8 cellular contexts compared by ENCODE assay signal in the genomic region with DNA sequence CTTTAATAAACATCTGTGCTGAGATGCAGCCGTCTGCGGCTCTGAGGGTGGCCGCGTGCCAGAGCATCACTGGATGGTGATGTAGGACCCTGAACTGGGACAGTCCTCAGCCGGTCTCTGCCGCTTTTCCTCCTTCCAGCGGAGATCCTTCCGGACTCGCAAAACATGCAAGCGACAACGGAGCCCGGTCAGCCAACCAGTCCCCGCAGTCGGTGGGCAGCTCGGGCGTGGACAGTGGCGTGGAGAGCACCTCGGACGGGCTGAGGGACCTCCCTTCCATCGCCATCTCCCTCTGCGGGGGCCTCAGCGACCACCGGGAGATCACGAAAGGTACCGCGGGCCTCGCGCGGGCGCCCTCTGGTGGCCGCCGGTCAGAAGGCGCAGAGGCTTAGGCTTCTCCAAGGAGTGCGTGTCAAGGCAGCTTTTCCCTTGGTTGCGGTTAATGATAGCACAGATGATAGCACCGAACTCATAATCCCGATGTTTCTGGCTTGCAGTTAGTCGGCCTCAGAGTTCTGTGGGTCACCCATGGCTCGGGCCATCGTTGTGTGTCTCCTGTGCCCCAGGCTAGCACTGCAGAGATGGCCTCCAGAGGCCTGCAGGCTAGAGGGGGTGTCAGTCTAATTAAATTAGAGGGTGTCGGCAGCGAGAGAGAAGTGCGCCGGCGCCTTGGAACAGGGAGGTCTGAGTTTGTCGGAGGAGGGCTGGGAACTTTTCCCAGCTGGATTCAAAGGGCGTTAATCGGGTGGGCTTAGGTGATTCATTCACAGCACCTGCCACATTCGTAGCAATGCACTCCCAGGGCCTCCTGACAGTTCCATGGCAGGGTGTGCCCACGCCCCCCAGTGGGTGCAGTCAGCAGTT. TPM values are rescaled to one million over a fixed set of nuclear protein-coding genes. Genes with fewer than 3 reads are reported as not detected.
DNase-seq lines count a peak whose midpoint lies in the region; ATAC-seq and FAIRE-seq lines count a peak whose summit lies in the region.

No MANE protein-coding gene starts in this region.

- no peaks in the 10 kb centered on the region for H3K9me3 ChIP-seq in CD4-positive, CD25-positive, alpha-beta regulatory T cell (ENCODE audit: control insufficient read depth in 2 of 2, low read length in 2 of 2)

- peaks cover 92% of the 10 kb centered on the region for H3K36me3 ChIP-seq in CD4-positive, CD25-positive, alpha-beta regulatory T cell (ENCODE audit: control insufficient read depth, insufficient read depth, low read length)

- H3K27me3 Mint-ChIP-seq in CD4-positive, CD25-positive, alpha-beta regulatory T cell: no peaks in the 10 kb centered on the region
- no peaks in the 10 kb centered on the region for H3K27me3 Mint-ChIP-seq in activated CD4-positive, alpha-beta T cell treated with anti-CD3 and anti-CD28 coated beads, Interleukin-2, amount 10 ng/mL, durations not matched to agents 24 days and 14 days

- no peak overlapping the region for H3K4me3 ChIP-seq in CD4-positive, CD25-positive, alpha-beta regulatory T cell (ENCODE audit: low read depth, low read length)

- peak overlapping the region in 1 of 3 donors; percentile 48 for H3K27ac Mint-ChIP-seq in CD4-positive, CD25-positive, alpha-beta regulatory T cell
- H3K27ac Mint-ChIP-seq in activated CD4-positive, alpha-beta T cell treated with anti-CD3 and anti-CD28 coated beads, Interleukin-2, amount 10 ng/mL, durations not matched to agents 24 days and 14 days: no peak overlapping the region

- peaks cover 0 to 10% (median 5%) of the 10 kb centered on the region in 4 donors for H3K4me1 Mint-ChIP-seq in CD4-positive, CD25-positive, alpha-beta regulatory T cell
- H3K4me1 Mint-ChIP-seq in activated CD4-positive, alpha-beta T cell treated with anti-CD3 and anti-CD28 coated beads, Interleukin-2, amount 10 ng/mL, durations not matched to agents 24 days and 14 days: peaks cover 4% of the 10 kb centered on the region

- no peaks in the 10 kb centered on the region for H3K9me3 Mint-ChIP-seq in CD4-positive, CD25-positive, alpha-beta regulatory T cell
- no peaks in the 10 kb centered on the region for H3K9me3 Mint-ChIP-seq in activated CD4-positive, alpha-beta T cell treated with anti-CD3 and anti-CD28 coated beads, Interleukin-2, amount 10 ng/mL, durations not matched to agents 24 days and 14 days

- FAIRE-seq in HTR-8/SVneo (lab: Jason Lieb, UNC): no peak

- H3K4me1 ChIP-seq in CD4-positive, CD25-positive, alpha-beta regulatory T cell (ENCODE audit: control insufficient read depth, insufficient read depth, low read length, poor library complexity, severe bottlenecking): no peaks in the 10 kb centered on the region

- peak in 1 of 2 donors; percentile 40 for ATAC-seq in CD4-positive, CD25-positive, alpha-beta regulatory T cell (ENCODE audit: low read depth in 2 of 2)
- ATAC-seq in HG02840 (IDR thresholded peaks at IDR 0.05; ENCODE audit: low FRiP score, unreplicated experiment): no peak

- H3K4me3 Mint-ChIP-seq in CD4-positive, CD25-positive, alpha-beta regulatory T cell: no peak overlapping the region
- H3K4me3 Mint-ChIP-seq in activated CD4-positive, alpha-beta T cell treated with anti-CD3 and anti-CD28 coated beads, Interleukin-2, amount 10 ng/mL, durations not matched to agents 24 days and 14 days: no peak overlapping the region

- H3K36me3 Mint-ChIP-seq in CD4-positive, CD25-positive, alpha-beta regulatory T cell: peaks cover 64% of the 10 kb centered on the region
- H3K36me3 Mint-ChIP-seq in activated CD4-positive, alpha-beta T cell treated with anti-CD3 and anti-CD28 coated beads, Interleukin-2, amount 10 ng/mL, durations not matched to agents 24 days and 14 days (ENCODE audit: low read depth): peaks cover 68% of the 10 kb centered on the region

- peak; percentile 23 to 40 (median 34) for DNase-seq in CD4-positive, CD25-positive, alpha-beta regulatory T cell
- DNase-seq in HTR-8/SVneo (ENCODE audit: insufficient read length, low spot score) (peak; percentile 76), left kidney (ENCODE audit: low read depth, low spot score) (peak; percentile 73), NCI-H146 (lab: John Stamatoyannopoulos, UW) (no peak)
- peak; percentile 85 for DNase-seq in activated CD4-positive, alpha-beta T cell treated with anti-CD3 and anti-CD28 coated beads, Interleukin-2, amount 10 ng/mL, durations not matched to agents 24 days and 14 days
- peak; percentile 46 for DNase-seq in stimulated activated CD4-positive, alpha-beta T cell treated with anti-CD3 and anti-CD28 coated beads, Interleukin-4, amount 100 ng/mL, for 24 hours

- H3K27ac ChIP-seq in CD4-positive, CD25-positive, alpha-beta regulatory T cell (ENCODE audit: insufficient read depth, low read length, poor library complexity, severe bottlenecking): no peak overlapping the region
- H3K27ac ChIP-seq in cingulate gyrus (ENCODE audit: low read depth, low read length): peak overlapping the region; percentile 42

- intact Hi-C loops in activated CD4-positive, alpha-beta T cell treated with anti-CD3 and anti-CD28 coated beads, Interleukin-2, amount 10 ng/mL, durations not matched to agents 24 days and 14 days (cut with micrococcal nuclease): no loop called here

- no peaks in the 10 kb centered on the region for H3K27me3 ChIP-seq in CD4-positive, CD25-positive, alpha-beta regulatory T cell (ENCODE audit: control insufficient read depth, insufficient read depth, low read length)

RNA-seq across cellular contexts. Expression of a gene that starts 38.5 kb away (rescaled TPM):
- total RNA-seq in CD4-positive, CD25-positive, alpha-beta regulatory T cell: 94.9 TPM
- 10 to 100 TPM; 20.3 to 27.0 (median 24.4) TPM for polyA plus RNA-seq in CD4-positive, CD25-positive, alpha-beta regulatory T cell
- 46.3 and 52.3 TPM in 2 replicates for total RNA-seq in activated CD4-positive, alpha-beta T cell treated with anti-CD3 and anti-CD28 coated beads, Interleukin-2, amount 10 ng/mL, durations not matched to agents 24 days and 14 days
